In genomic region chr21:16841917-16842316, GRCh38 we compare ENCODE assay signal across 24 cellular contexts.
DNase-seq lines count a peak whose midpoint lies in the region.
"Had no signal": no experiment of that assay in that cellular context is flagged by ENCODE, and none has a peak within 500 bp of the region (broad histone marks: within the 10 kb centered on the region; RNA-seq: fewer than 3 reads in every experiment).

No MANE protein-coding gene starts in this region.

- peak; percentile 3 to 30 for DNase-seq in NCI-H2081 (lab: John Stamatoyannopoulos, UW)
- no peak for DNase-seq in NCI-H2081 treated with DMSO at 0.1 percent for 48 hours (lab: John Stamatoyannopoulos, UW)
- DNase-seq in NCI-H446 (lab: John Stamatoyannopoulos, UW) = peak; percentile 8 to 64
- peak; percentile 35 for DNase-seq in cerebellar cortex (ENCODE audit: low spot score)
- peak; percentile 20 for DNase-seq in superior temporal gyrus (ENCODE audit: extremely low spot score)
- no peak for DNase-seq in NCI-H2029 (lab: John Stamatoyannopoulos, UW)
- no peak for DNase-seq in GOT3 (lab: John Stamatoyannopoulos, UW)
- DNase-seq in stimulated activated CD4-positive, alpha-beta T cell treated with anti-CD3 and anti-CD28 coated beads, Interleukin-4, amount 100 ng/mL, for 24 hours = no peak
- DNase-seq: activated CD4-positive, alpha-beta T cell treated with anti-CD3 and anti-CD28 coated beads, Interleukin-2, amount 10 ng/mL, durations not matched to agents 24 days and 14 days; activated gamma-delta T cell treated with Interleukin-2 at 50 U/mL for 16 hours; activated T-cell treated with anti-CD3 and anti-CD28 coated beads, Interleukin-2, amount 50 U/mL, for 24 hours; AML-193; CD4-positive, alpha-beta memory T cell; DMS153; midbrain; naive thymus-derived CD4-positive, alpha-beta T cell; NCI-H1436 treated with DMSO at 0.1 percent for 48 hours; NCI-H226; occipital lobe; PC-9; SHP77; stimulated activated CD4-positive, alpha-beta T cell treated with anti-CD3 and anti-CD28 coated beads, Interleukin-15, amount 100 ng/mL, for 24 hours; stimulated activated naive CD4-positive, alpha-beta T cell treated with Interleukin-2 at 50 U/mL for 16 hours; testis had no signal

Comparison
In these comparisons a context has a peak if more than half of its experiments do, and no peak if none do; other contexts are left out.
1. DNase-seq: peak in NCI-H2081 (2 of 2), NCI-H446 (2 of 2), cerebellar cortex (single experiment) and superior temporal gyrus (single experiment); none in NCI-H2081 treated with DMSO at 0.1 percent for 48 hours (single experiment), NCI-H2029 (single experiment), GOT3 (single experiment) and stimulated activated CD4-positive, alpha-beta T cell treated with anti-CD3 and anti-CD28 coated beads, Interleukin-4, amount 100 ng/mL, for 24 hours (single experiment).